ENCODE assay signal across 34 cellular contexts in the genomic region with DNA sequence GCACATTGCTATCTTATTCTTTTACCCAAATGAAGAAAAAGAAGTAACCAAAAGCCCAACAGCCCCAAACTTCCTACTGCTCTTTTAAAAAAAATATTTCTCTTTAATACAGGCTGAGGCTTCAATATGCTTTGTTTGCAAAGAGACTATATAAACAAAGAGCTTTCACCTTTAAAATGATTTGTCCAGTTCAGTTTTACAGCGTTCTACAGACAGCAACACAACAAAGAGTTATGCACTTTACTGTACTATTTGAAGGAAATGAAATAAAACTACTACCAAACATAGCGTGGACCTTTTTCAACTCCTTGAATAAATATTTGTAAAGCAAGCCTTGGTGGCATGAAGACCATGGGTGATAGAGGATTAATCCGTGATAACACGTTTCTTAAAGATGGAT.
"Had no signal": no experiment of that assay in that cellular context is flagged by ENCODE, and none has a peak within 500 bp of the region (broad histone marks: within the 10 kb centered on the region; RNA-seq: fewer than 3 reads in every experiment).

No MANE protein-coding gene starts in this region.

- ATAC-seq: activated CD4-positive, alpha-beta T cell treated with anti-CD3 and anti-CD28 coated beads for 36 hours; activated CD4-positive, CD25-positive, alpha-beta regulatory T cell treated with anti-CD3 and anti-CD28 coated beads, Interleukin-2, amount 50 U/mL, for 24 hours; activated CD8-positive, alpha-beta T cell treated with anti-CD3 and anti-CD28 coated beads, Interleukin-2, amount 10 ng/mL, durations not matched to agents 7 days and 5 days; activated naive CD4-positive, alpha-beta T cell treated with anti-CD3 and anti-CD28 coated beads, Interleukin-2, amount 50 U/mL, for 72 hours; activated T-cell treated with anti-CD3 and anti-CD28 coated beads, Interleukin-2, amount 50 U/mL, for 4 hours; body of pancreas; Panc1; WTC11 had no signal

- H3K36me3 Mint-ChIP-seq: activated naive CD4-positive, alpha-beta T cell treated with anti-CD3 and anti-CD28 coated beads, Interleukin-2, amount 50 U/mL, for 72 hours had no signal

- H3K4me1 Mint-ChIP-seq: activated CD4-positive, alpha-beta T cell treated with anti-CD3 and anti-CD28 coated beads for 36 hours had no signal

- H3K9me3 Mint-ChIP-seq: activated CD4-positive, alpha-beta T cell treated with anti-CD3 and anti-CD28 coated beads, Interleukin-2, amount 10 ng/mL, durations not matched to agents 7 days and 5 days; activated naive CD4-positive, alpha-beta T cell treated with anti-CD3 and anti-CD28 coated beads for 36 hours; activated naive CD4-positive, alpha-beta T cell treated with anti-CD3 and anti-CD28 coated beads, Interleukin-2, amount 50 U/mL, for 72 hours; activated T-cell treated with anti-CD3 and anti-CD28 coated beads, Interleukin-2, amount 50 U/mL, for 4 hours; activated T-helper 1 cell treated with anti-CD3 and anti-CD28 coated beads, Interleukin-12 subunit alpha, Interleukin-12 subunit beta, Interleukin-2, Interleukin-4 antibody, amounts not matched to agents 30 ng/mL and 10 ng/mL and 1 ng/mL, durations not matched to agents 14 hours and 24 hours and 36 hours; T-helper 1 cell treated with Interleukin-12 subunit alpha and Interleukin-12 subunit beta and Interleukin-4 antibody, amounts not matched to agents 30 μg/mL and 1 μg/mL, for 36 hours; T-helper 2 cell treated with Interferon-gamma antibody and Interleukin-4, amounts not matched to agents 5 μg/mL and 100 μg/mL, for 36 hours had no signal

- H3K27ac ChIP-seq: adrenal gland, breast epithelium, KMS-11, SJCRH30, SK-N-MC had no signal

- H3K27me3 ChIP-seq: adrenal gland, body of pancreas, breast epithelium had no signal

- H3K27ac Mint-ChIP-seq: activated CD4-positive, alpha-beta T cell treated with anti-CD3 and anti-CD28 coated beads for 36 hours; activated CD4-positive, alpha-beta T cell treated with anti-CD3 and anti-CD28 coated beads, Interleukin-2, amount 10 ng/mL, durations not matched to agents 7 days and 5 days; activated CD8-positive, alpha-beta T cell treated with anti-CD3 and anti-CD28 coated beads, Interleukin-2, amount 10 ng/mL, durations not matched to agents 7 days and 5 days; activated naive CD4-positive, alpha-beta T cell treated with anti-CD3 and anti-CD28 coated beads for 36 hours; activated naive CD4-positive, alpha-beta T cell treated with anti-CD3 and anti-CD28 coated beads, Interleukin-2, amount 50 U/mL, for 72 hours; activated T-helper 1 cell treated with anti-CD3 and anti-CD28 coated beads, Interleukin-12 subunit alpha, Interleukin-12 subunit beta, Interleukin-2, Interleukin-4 antibody, amounts not matched to agents 30 ng/mL and 10 ng/mL and 1 ng/mL, durations not matched to agents 14 hours and 24 hours and 36 hours; T-helper 1 cell treated with Interleukin-12 subunit alpha and Interleukin-12 subunit beta and Interleukin-4 antibody, amounts not matched to agents 30 μg/mL and 1 μg/mL, for 36 hours; T-helper 2 cell treated with Interferon-gamma antibody and Interleukin-4, amounts not matched to agents 5 μg/mL and 100 μg/mL, for 36 hours; WTC11 had no signal

- H3K9ac ChIP-seq: KMS-11 had no signal

- H3K4me2 ChIP-seq: KMS-11 had no signal

- H3K9me3 ChIP-seq: adrenal gland, body of pancreas, SJCRH30 had no signal

- H3K36me3 ChIP-seq: adrenal gland, breast epithelium, SJCRH30 had no signal

- FAIRE-seq: astrocyte, TTC549 had no signal

- DNase-seq: activated CD4-positive, alpha-beta T cell treated with anti-CD3 and anti-CD28 coated beads for 36 hours; activated CD4-positive, alpha-beta T cell treated with anti-CD3 and anti-CD28 coated beads, Interleukin-2, amount 10 ng/mL, durations not matched to agents 7 days and 5 days; activated CD4-positive, alpha-beta T cell treated with anti-CD3 and anti-CD28 coated beads, Interleukin-2, amount 50 U/mL, for 48 hours; activated CD8-positive, alpha-beta T cell treated with anti-CD3 and anti-CD28 coated beads, Interleukin-2, amount 10 ng/mL, durations not matched to agents 7 days and 5 days; activated gamma-delta T cell treated with Interleukin-2 at 50 U/mL for 16 hours; activated naive CD4-positive, alpha-beta T cell treated with anti-CD3 and anti-CD28 coated beads for 36 hours; activated T-cell treated with anti-CD3 and anti-CD28 coated beads, Interleukin-2, amount 50 U/mL, for 4 hours; adrenal gland; body of pancreas; NCI-H1092 treated with DMSO at 0.1 percent for 48 hours; NCI-H1417; NCI-H146; NCI-H187; NCI-H2029 treated with DMSO at 0.1 percent for 48 hours; NCI-H2171 treated with DMSO at 0.1 percent for 48 hours; NCI-H2227 treated with DMSO at 0.1 percent for 48 hours; NCI-H446; NCI-H510A treated with DMSO at 0.1 percent for 48 hours; NCI-H526 treated with DMSO at 0.1 percent for 48 hours; NCI-H774; SHP77; SJCRH30 had no signal

- H3K4me3 Mint-ChIP-seq: activated CD4-positive, alpha-beta T cell treated with anti-CD3 and anti-CD28 coated beads for 36 hours; activated CD4-positive, alpha-beta T cell treated with anti-CD3 and anti-CD28 coated beads, Interleukin-2, amount 10 ng/mL, durations not matched to agents 7 days and 5 days; activated CD8-positive, alpha-beta T cell treated with anti-CD3 and anti-CD28 coated beads, Interleukin-2, amount 10 ng/mL, durations not matched to agents 7 days and 5 days; activated naive CD4-positive, alpha-beta T cell treated with anti-CD3 and anti-CD28 coated beads for 36 hours; activated T-cell treated with anti-CD3 and anti-CD28 coated beads, Interleukin-2, amount 50 U/mL, for 4 hours; activated T-helper 1 cell treated with anti-CD3 and anti-CD28 coated beads, Interleukin-12 subunit alpha, Interleukin-12 subunit beta, Interleukin-2, Interleukin-4 antibody, amounts not matched to agents 30 ng/mL and 10 ng/mL and 1 ng/mL, durations not matched to agents 14 hours and 24 hours and 36 hours; T-helper 1 cell treated with Interleukin-12 subunit alpha and Interleukin-12 subunit beta and Interleukin-4 antibody, amounts not matched to agents 30 μg/mL and 1 μg/mL, for 36 hours; T-helper 2 cell treated with Interferon-gamma antibody and Interleukin-4, amounts not matched to agents 5 μg/mL and 100 μg/mL, for 36 hours; WTC11 had no signal

- H3K27me3 Mint-ChIP-seq: activated CD4-positive, alpha-beta T cell treated with anti-CD3 and anti-CD28 coated beads for 36 hours; activated CD4-positive, alpha-beta T cell treated with anti-CD3 and anti-CD28 coated beads, Interleukin-2, amount 10 ng/mL, durations not matched to agents 7 days and 5 days had no signal

- H3K4me1 ChIP-seq: adrenal gland, breast epithelium, SJCRH30 had no signal

- H3K4me3 ChIP-seq: adrenal gland, body of pancreas, breast epithelium, SJCRH30, SK-N-MC had no signal
